ENCODE assay signal across 23 cellular contexts in the genomic region with DNA sequence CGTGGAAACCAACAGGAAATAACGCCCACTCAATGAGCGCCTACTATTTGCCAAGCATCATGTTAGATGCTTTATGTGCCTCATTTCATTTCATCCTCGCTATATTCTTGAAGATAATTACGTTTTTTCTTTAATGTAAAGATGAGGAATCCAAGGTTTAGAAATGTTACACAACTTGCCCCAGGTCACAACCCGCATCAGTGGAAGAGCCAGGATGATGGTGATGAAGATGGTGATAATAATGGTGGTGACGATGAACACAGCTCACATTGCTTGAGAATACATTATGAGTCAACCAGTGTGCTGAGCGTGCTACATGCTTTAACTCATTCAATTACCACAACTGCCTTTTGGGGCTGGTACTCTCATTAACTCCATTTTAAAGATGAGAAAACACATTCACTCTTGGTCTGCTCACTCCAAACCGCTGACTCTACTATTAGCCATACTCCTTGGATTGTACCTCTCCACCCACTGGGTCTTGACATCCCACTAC. TPM values are rescaled to one million over a fixed set of nuclear protein-coding genes. Genes with fewer than 3 reads are reported as not detected.
DNase-seq lines count a peak whose midpoint lies in the region; ATAC-seq and TF ChIP-seq lines count a peak whose summit lies in the region.
"Had no signal": no experiment of that assay in that cellular context is flagged by ENCODE, and none has a peak within 500 bp of the region (broad histone marks: within the 10 kb centered on the region; RNA-seq: fewer than 3 reads in every experiment).

No MANE protein-coding gene starts in this region.

- H3F3A ChIP-seq in GM23248 (ENCODE audit: insufficient read depth) (no peaks in the 10 kb centered on the region), SU-DHL-6 (ENCODE audit: insufficient read depth) (peaks cover 68% of the 10 kb centered on the region)

- H3K4me3 Mint-ChIP-seq in endothelial cell (ENCODE audit: unreplicated experiment): no peak overlapping the region
- H3K4me3 Mint-ChIP-seq in stimulated activated memory B cell treated with anti-CD40 and anti-IgM and Interleukin-4, amounts not matched to agents 10 μg/mL and 1 μg/mL and 100 μg/mL, for 72 hours: no peak overlapping the region
- H3K4me3 Mint-ChIP-seq: CD4-positive, alpha-beta T cell had no signal

- WGBS in GM23248 (ENCODE audit: low coverage in 1 of 2, low lambda C conversion rate in 2 of 2, missing lambda C conversion rate in 2 of 2), 2 experiments: 77 to 81% methylated on average over 9 of the region's 9 CpGs

- no peaks in the 10 kb centered on the region for H4K20me1 ChIP-seq in GM23248 (ENCODE audit: insufficient read depth)
- no peaks in the 10 kb centered on the region for H4K20me1 ChIP-seq in SU-DHL-6 (ENCODE audit: low read depth, low read length)
- H4K20me1 ChIP-seq: BLaER1 treated with 17β-estradiol and CSF1 and Interleukin-3, amounts not matched to agents 10 nM and 100 nM had no signal

- H3K4me2 ChIP-seq in GM23248 (ENCODE audit: unreplicated experiment) (no peak overlapping the region), SU-DHL-6 (ENCODE audit: low read depth, low read length, poor library complexity, severe bottlenecking) (peak overlapping the region; percentile 71)
- H3K4me2 ChIP-seq: A549 had no signal

- H3K27me3 Mint-ChIP-seq in endothelial cell (ENCODE audit: unreplicated experiment): peaks cover 2% of the 10 kb centered on the region
- no peaks in the 10 kb centered on the region for H3K27me3 Mint-ChIP-seq in stimulated activated memory B cell treated with anti-CD40 and anti-IgM and Interleukin-4, amounts not matched to agents 10 μg/mL and 1 μg/mL and 100 μg/mL, for 72 hours

- H3K4me1 Mint-ChIP-seq in endothelial cell (ENCODE audit: unreplicated experiment): peaks cover 8% of the 10 kb centered on the region
- H3K4me1 Mint-ChIP-seq in stimulated activated memory B cell treated with anti-CD40 and anti-IgM and Interleukin-4, amounts not matched to agents 10 μg/mL and 1 μg/mL and 100 μg/mL, for 72 hours: peaks cover 47% of the 10 kb centered on the region

- H3K27me3 ChIP-seq in GM23248 (replicated peaks; ENCODE audit: insufficient read depth) (peaks cover 2% of the 10 kb centered on the region; the same call in 1 of the 2 replicates), SU-DHL-6 (ENCODE audit: low read length) (no peaks in the 10 kb centered on the region)
- H3K27me3 ChIP-seq: BLaER1 treated with 17β-estradiol and CSF1 and Interleukin-3, amounts not matched to agents 10 nM and 100 nM had no signal

- no peak for ATAC-seq in stimulated activated memory B cell treated with anti-CD40 and anti-IgM and Interleukin-4, amounts not matched to agents 10 μg/mL and 1 μg/mL and 100 μg/mL, for 72 hours
- ATAC-seq: A549, HepG2 had no signal

- H3K4me3 ChIP-seq in GM23248 (no peak overlapping the region), SU-DHL-6 (ENCODE audit: insufficient read depth, low read length, poor library complexity, severe bottlenecking) (peak overlapping the region; percentile 25)
- H3K4me3 ChIP-seq: A549; BLaER1 treated with 17β-estradiol and CSF1 and Interleukin-3, amounts not matched to agents 10 nM and 100 nM; SK-N-MC had no signal

- H3K79me2 ChIP-seq in GM23248 (ENCODE audit: insufficient read depth) (no peaks in the 10 kb centered on the region), SU-DHL-6 (ENCODE audit: insufficient read depth, low read length) (peaks cover 22% of the 10 kb centered on the region; the same call in 1 of the 2 replicates)

- H3K9me3 ChIP-seq in GM23248 (ENCODE audit: low read depth) (no peaks in the 10 kb centered on the region), SU-DHL-6 (ENCODE audit: insufficient read depth, low read length) (no peaks in the 10 kb centered on the region)
- H3K9me3 ChIP-seq: A549; BLaER1 treated with 17β-estradiol and CSF1 and Interleukin-3, amounts not matched to agents 10 nM and 100 nM had no signal

- H3K27ac Mint-ChIP-seq in endothelial cell (ENCODE audit: unreplicated experiment): peak overlapping the region; percentile 20
- H3K27ac Mint-ChIP-seq in stimulated activated memory B cell treated with anti-CD40 and anti-IgM and Interleukin-4, amounts not matched to agents 10 μg/mL and 1 μg/mL and 100 μg/mL, for 72 hours: peak overlapping the region; percentile 5
- H3K27ac Mint-ChIP-seq: CD4-positive, alpha-beta T cell had no signal

- no peak overlapping the region for H3K9ac ChIP-seq in GM23248
- H3K9ac ChIP-seq in SU-DHL-6 (ENCODE audit: low read length): peak overlapping the region; percentile 38
- H3K9ac ChIP-seq: BLaER1 treated with 17β-estradiol and CSF1 and Interleukin-3, amounts not matched to agents 10 nM and 100 nM had no signal

- H3K27ac ChIP-seq in GM23248 (no peak overlapping the region), SU-DHL-6 (ENCODE audit: low read depth, low read length) (peak overlapping the region; percentile 100)
- H3K27ac ChIP-seq: A549, RWPE1, SK-N-MC had no signal

- H2AFZ ChIP-seq in GM23248 (no peak overlapping the region), SU-DHL-6 (ENCODE audit: low read depth, low read length, severe bottlenecking) (no peak overlapping the region)

- H3K9me2 ChIP-seq in GM23248 (ENCODE audit: insufficient read depth) (no peaks in the 10 kb centered on the region), SU-DHL-6 (replicated peaks; ENCODE audit: insufficient read depth, low read length) (no peaks in the 10 kb centered on the region)

- H3K36me3 ChIP-seq in GM23248 (ENCODE audit: low read depth) (no peaks in the 10 kb centered on the region), SU-DHL-6 (ENCODE audit: low read length) (0 out of 2 replicates have a peak, but pooled peaks cover 4% of the 10 kb centered on the region)
- H3K36me3 ChIP-seq: BLaER1 treated with 17β-estradiol and CSF1 and Interleukin-3, amounts not matched to agents 10 nM and 100 nM had no signal

- no peaks in the 10 kb centered on the region for H3K9me3 Mint-ChIP-seq in endothelial cell (ENCODE audit: unreplicated experiment)
- peaks cover 2% of the 10 kb centered on the region for H3K9me3 Mint-ChIP-seq in stimulated activated memory B cell treated with anti-CD40 and anti-IgM and Interleukin-4, amounts not matched to agents 10 μg/mL and 1 μg/mL and 100 μg/mL, for 72 hours
- H3K9me3 Mint-ChIP-seq: CD4-positive, alpha-beta T cell had no signal

- in situ Hi-C loops in GM23248 (cut with MboI): no loop called here

- no peaks in the 10 kb centered on the region for H3K4me1 ChIP-seq in GM23248 (ENCODE audit: insufficient read depth)

- no peaks in the 10 kb centered on the region for H3K36me3 Mint-ChIP-seq in endothelial cell (ENCODE audit: low read depth, unreplicated experiment)
- H3K36me3 Mint-ChIP-seq in stimulated activated memory B cell treated with anti-CD40 and anti-IgM and Interleukin-4, amounts not matched to agents 10 μg/mL and 1 μg/mL and 100 μg/mL, for 72 hours: no peaks in the 10 kb centered on the region

- no peak for TF ChIP-seq CTCF in SU-DHL-6 (IDR thresholded peaks at IDR 0.05; ENCODE audit: insufficient read depth, low read length, poor library complexity, severe bottlenecking)
- TF ChIP-seq CTCF in endothelial cell (IDR thresholded peaks at IDR 0.05; ENCODE audit: unreplicated experiment): no peak

- DNase-seq in GM23248 (peak; percentile 28), endothelial cell (ENCODE audit: low spot score) (no peak), NCI-H2029 treated with DMSO at 0.1 percent for 48 hours (lab: John Stamatoyannopoulos, UW) (no peak), A172 (ENCODE audit: low spot score) (no peak), NCI-H446 treated with DMSO at 0.1 percent for 48 hours (lab: John Stamatoyannopoulos, UW) (no peak)
- DNase-seq: AML-193; CD4-positive, alpha-beta T cell; Karpas-422; NCI-H1092; NCI-H1436; NCI-H187; NCI-H2171 treated with DMSO at 0.1 percent for 48 hours; NCI-H524 treated with DMSO at 0.1 percent for 48 hours; NCI-H774; SIG-M5 had no signal

RNA-seq across cellular contexts. Expression of a gene that starts 21.5 kb away (rescaled TPM):
- total RNA-seq in GM23248 (2014; rRNA removed; shearing (Covaris generic)): 155 and 224 TPM in 2 replicates
- polyA plus RNA-seq in GM23248 (2016; fragmentation: Nextera tagmentation; extraction: Ambion mirVana): 190 and 201 TPM in 2 replicates
- 146 TPM for total RNA-seq in endothelial cell (ENCODE audit: unreplicated experiment)
- 13.8 and 25.6 TPM in 2 replicates for total RNA-seq in A172 (2014; rRNA removed; shearing (Covaris generic))

RNA-seq across cellular contexts. Expression of a gene that starts 43.8 kb away (rescaled TPM):
- 0.32 and 0.51 TPM in 2 replicates for total RNA-seq in GM23248 (2014; rRNA removed; shearing (Covaris generic))
- 0.26 and 0.70 TPM in 2 replicates for polyA plus RNA-seq in GM23248 (2016; fragmentation: Nextera tagmentation; extraction: Ambion mirVana)
- 0.23 TPM for total RNA-seq in endothelial cell (ENCODE audit: unreplicated experiment)
- total RNA-seq in A172 (2014; rRNA removed; shearing (Covaris generic)): 0.78 and 1.3 TPM in 2 replicates
- total RNA-seq: CD4-positive, alpha-beta T cell; G401 had no signal
- polyA plus RNA-seq: HepG2 had no signal
